Comparison of ENCODE assay signal across 8 cellular contexts in the genomic region with DNA sequence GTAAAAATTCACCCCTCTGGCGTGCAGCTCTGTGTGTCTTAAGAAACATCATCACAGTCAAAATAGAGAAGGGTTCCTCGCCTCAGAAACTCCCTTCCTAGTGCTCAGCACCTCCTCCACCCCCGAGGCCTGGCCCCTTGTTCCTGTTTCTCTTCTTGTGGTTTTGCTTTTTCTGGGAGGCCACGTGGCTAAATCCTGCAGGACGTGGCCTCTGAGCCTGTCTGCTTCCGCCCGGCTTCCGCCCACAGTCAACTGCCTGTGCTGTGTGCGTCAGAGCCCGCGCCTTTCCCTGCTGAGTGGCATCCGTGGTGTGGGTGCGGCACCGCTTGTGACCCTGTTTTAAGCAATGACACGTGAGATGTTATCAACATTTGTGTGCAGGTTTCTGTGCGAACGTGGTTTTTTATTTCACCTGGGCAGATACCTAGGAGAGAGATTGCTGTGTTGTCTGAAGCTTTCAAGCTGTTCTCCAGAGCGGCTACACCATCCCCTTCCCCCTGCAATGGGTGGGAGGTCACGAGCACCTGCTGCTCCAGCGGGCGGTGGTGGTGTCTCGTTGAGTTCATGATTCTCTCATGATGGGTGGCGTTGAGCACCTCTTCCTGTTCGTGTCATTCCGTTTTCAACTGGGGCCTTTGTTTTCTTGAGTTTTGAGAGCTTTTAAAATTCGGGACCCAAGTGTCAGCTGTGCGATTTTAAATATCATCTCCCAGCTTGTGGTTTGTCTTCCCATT. TPM values are rescaled to one million over a fixed set of nuclear protein-coding genes. Genes with fewer than 3 reads are reported as not detected.
DNase-seq lines count a peak whose midpoint lies in the region; ATAC-seq, FAIRE-seq and TF ChIP-seq lines count a peak whose summit lies in the region.

No MANE protein-coding gene starts in this region.

- DNase-seq in activated CD4-positive, alpha-beta T cell treated with anti-CD3 and anti-CD28 coated beads, Interleukin-2, amount 50 U/mL, for 1 hour: peak; percentile 89
- DNase-seq in dorsolateral prefrontal cortex (peak in 8 of 10 donors; percentile 53 to 78 (median 64)), pancreas (peak in 2 of 6 donors; percentile 59 to 75), thyroid gland (peak; percentile 35 to 37), HuH-7 (ENCODE audit: low spot score) (no peak), NCI-H1930 (lab: John Stamatoyannopoulos, UW) (no peak)

- H3K36me3 ChIP-seq in pancreas (peaks cover 0 to 32% (median 2%) of the 10 kb centered on the region in 3 donors), thyroid gland (peaks cover 41 to 43% of the 10 kb centered on the region in 2 donors)

- FAIRE-seq in pancreas (lab: Jason Lieb, UNC): no peak

- 88% methylated on average over 27 of the region's 27 CpGs for WGBS in pancreas, 2 donors
- 72 to 79% methylated on average over 27 of the region's 27 CpGs for WGBS in thyroid gland, 2 donors

- H3K4me1 ChIP-seq in pancreas (no peaks in the 10 kb centered on the region), thyroid gland (no peaks in the 10 kb centered on the region)

- H3K27me3 ChIP-seq in dorsolateral prefrontal cortex (no peaks in the 10 kb centered on the region), pancreas (no peaks in the 10 kb centered on the region), thyroid gland (no peaks in the 10 kb centered on the region)

- no peak for TF ChIP-seq POLR2A in thyroid gland (IDR thresholded peaks at IDR 0.05)

- H3K27ac ChIP-seq in dorsolateral prefrontal cortex: peak overlapping the region in 21 of 59 donors; percentile 11 to 75 (median 42)
- H3K27ac ChIP-seq in pancreas: peak overlapping the region in 2 of 4 donors; percentile 3 to 55
- H3K27ac ChIP-seq in thyroid gland: no peak overlapping the region

- peak; percentile 69 for ATAC-seq in GM19452 (IDR thresholded peaks at IDR 0.05; ENCODE audit: unreplicated experiment)
- ATAC-seq in HG03565 (IDR thresholded peaks at IDR 0.05; ENCODE audit: unreplicated experiment): peak; percentile 73
- ATAC-seq in pancreas: peak in 3 of 4 donors; percentile 46 to 83 (median 81)

- TF ChIP-seq CTCF in dorsolateral prefrontal cortex (IDR thresholded peaks at IDR 0.05 in 54 of 56, conservative IDR thresholded peaks at IDR 0.05 in 2 of 56; ENCODE audit: low read depth in 1 of 56, partially characterized antibody in 56 of 56) (no peak), pancreas (IDR thresholded peaks at IDR 0.05) (no peak), thyroid gland (IDR thresholded peaks at IDR 0.05) (no peak)

- H3K9me3 ChIP-seq in pancreas (no peaks in the 10 kb centered on the region), thyroid gland (no peaks in the 10 kb centered on the region)

- intact Hi-C loops in dorsolateral prefrontal cortex (cut with DNase I) (no loop called here), pancreas (cut with DNase I) (no loop called here), thyroid gland (cut with DNase I) (no loop called here)

- H3K4me3 ChIP-seq in dorsolateral prefrontal cortex (peak overlapping the region in 9 of 59 donors; percentile 1 to 27 (median 12)), pancreas (no peak overlapping the region), thyroid gland (replicated peaks in 1 of 3) (no peak overlapping the region)

RNA-seq across cellular contexts. Expression of a gene that starts 21.7 kb away (rescaled TPM):
- total RNA-seq in dorsolateral prefrontal cortex (10 to 100 TPM; 20.4 to 51.9 (median 33.6) TPM), pancreas (10 to 100 TPM; 17.3 to 26.6 (median 18.9) TPM), thyroid gland (10 to 100 TPM; 30.1 to 51.2 (median 33.4) TPM)
- polyA plus RNA-seq in pancreas: 10 to 100 TPM; 32.6 to 36.9 TPM

RNA-seq across cellular contexts. Expression of a gene that starts 56.2 kb away (rescaled TPM):
- under 1 TPM in 14 of 120 experiments, not detected in 106; 0.16 to 0.81 (median 0.31) TPM for total RNA-seq in dorsolateral prefrontal cortex
- 1 to 10 TPM in 3 of 6 donors, under 1 TPM in 2, not detected in 1; 0.09 to 2.5 (median 1.1) TPM for total RNA-seq in pancreas
- polyA plus RNA-seq in pancreas: 1 to 10 TPM in 1 of 2 donors, not detected in 1; 1.8 TPM
- not detected for total RNA-seq in thyroid gland

Comparison
In these comparisons a context has a peak if more than half of its experiments do, and no peak if none do; other contexts are left out.
1. DNase-seq: peak in activated CD4-positive, alpha-beta T cell treated with anti-CD3 and anti-CD28 coated beads, Interleukin-2, amount 50 U/mL, for 1 hour (single experiment), dorsolateral prefrontal cortex (8 of 10) and thyroid gland (2 of 2); none in HuH-7 (single experiment) and NCI-H1930 (0 of 2).
2. Peak in every context shown above with its lines, with median percentiles within 50 percentile points of each other: ATAC-seq.